ENCODE assay signal across 2 cellular contexts in genomic region chr7:26166681-26167266, GRCh38.
TF ChIP-seq lines count a peak whose summit lies in the region.

No MANE protein-coding gene starts in this region.

TF ChIP-seq in SK-N-SH treated with all-trans-retinoic acid at 6 μM for 48 hours, 23 proteins besides CTCF, POLR2A, EP300 and RAD21 (continued from another document):
- TF ChIP-seq, protein P1, sequence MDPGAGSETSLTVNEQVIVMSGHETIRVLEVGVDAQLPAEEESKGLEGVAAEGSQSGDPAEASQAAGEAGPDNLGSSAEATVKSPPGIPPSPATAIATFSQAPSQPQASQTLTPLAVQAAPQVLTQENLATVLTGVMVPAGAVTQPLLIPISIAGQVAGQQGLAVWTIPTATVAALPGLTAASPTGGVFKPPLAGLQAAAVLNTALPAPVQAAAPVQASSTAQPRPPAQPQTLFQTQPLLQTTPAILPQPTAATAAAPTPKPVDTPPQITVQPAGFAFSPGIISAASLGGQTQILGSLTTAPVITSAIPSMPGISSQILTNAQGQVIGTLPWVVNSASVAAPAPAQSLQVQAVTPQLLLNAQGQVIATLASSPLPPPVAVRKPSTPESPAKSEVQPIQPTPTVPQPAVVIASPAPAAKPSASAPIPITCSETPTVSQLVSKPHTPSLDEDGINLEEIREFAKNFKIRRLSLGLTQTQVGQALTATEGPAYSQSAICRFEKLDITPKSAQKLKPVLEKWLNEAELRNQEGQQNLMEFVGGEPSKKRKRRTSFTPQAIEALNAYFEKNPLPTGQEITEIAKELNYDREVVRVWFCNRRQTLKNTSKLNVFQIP (CRISPR knock-in tag; IDR thresholded peaks at IDR 0.05; ENCODE audit: borderline replicate concordance, low read depth) = no peak
- TF ChIP-seq ZC3H10 (CRISPR knock-in tag; IDR thresholded peaks at IDR 0.05) (no peak), ZNF70 (CRISPR knock-in tag; IDR thresholded peaks at IDR 0.05) (no peak), BACH2 (CRISPR knock-in tag; IDR thresholded peaks at IDR 0.05; ENCODE audit: borderline replicate concordance) (no peak), ESRRG (CRISPR knock-in tag; IDR thresholded peaks at IDR 0.05) (no peak), ZNF8 (CRISPR knock-in tag; IDR thresholded peaks at IDR 0.05) (no peak), PPARA (CRISPR knock-in tag; IDR thresholded peaks at IDR 0.05; ENCODE audit: borderline replicate concordance) (no peak)
- TF ChIP-seq, protein P2, sequence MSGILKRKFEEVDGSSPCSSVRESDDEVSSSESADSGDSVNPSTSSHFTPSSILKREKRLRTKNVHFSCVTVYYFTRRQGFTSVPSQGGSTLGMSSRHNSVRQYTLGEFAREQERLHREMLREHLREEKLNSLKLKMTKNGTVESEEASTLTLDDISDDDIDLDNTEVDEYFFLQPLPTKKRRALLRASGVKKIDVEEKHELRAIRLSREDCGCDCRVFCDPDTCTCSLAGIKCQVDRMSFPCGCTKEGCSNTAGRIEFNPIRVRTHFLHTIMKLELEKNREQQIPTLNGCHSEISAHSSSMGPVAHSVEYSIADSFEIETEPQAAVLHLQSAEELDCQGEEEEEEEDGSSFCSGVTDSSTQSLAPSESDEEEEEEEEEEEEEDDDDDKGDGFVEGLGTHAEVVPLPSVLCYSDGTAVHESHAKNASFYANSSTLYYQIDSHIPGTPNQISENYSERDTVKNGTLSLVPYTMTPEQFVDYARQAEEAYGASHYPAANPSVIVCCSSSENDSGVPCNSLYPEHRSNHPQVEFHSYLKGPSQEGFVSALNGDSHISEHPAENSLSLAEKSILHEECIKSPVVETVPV (CRISPR knock-in tag; IDR thresholded peaks at IDR 0.05) = no peak
- TF ChIP-seq, protein P3, sequence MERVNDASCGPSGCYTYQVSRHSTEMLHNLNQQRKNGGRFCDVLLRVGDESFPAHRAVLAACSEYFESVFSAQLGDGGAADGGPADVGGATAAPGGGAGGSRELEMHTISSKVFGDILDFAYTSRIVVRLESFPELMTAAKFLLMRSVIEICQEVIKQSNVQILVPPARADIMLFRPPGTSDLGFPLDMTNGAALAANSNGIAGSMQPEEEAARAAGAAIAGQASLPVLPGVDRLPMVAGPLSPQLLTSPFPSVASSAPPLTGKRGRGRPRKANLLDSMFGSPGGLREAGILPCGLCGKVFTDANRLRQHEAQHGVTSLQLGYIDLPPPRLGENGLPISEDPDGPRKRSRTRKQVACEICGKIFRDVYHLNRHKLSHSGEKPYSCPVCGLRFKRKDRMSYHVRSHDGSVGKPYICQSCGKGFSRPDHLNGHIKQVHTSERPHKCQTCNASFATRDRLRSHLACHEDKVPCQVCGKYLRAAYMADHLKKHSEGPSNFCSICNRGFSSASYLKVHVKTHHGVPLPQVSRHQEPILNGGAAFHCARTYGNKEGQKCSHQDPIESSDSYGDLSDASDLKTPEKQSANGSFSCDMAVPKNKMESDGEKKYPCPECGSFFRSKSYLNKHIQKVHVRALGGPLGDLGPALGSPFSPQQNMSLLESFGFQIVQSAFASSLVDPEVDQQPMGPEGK (CRISPR knock-in tag; IDR thresholded peaks at IDR 0.05; ENCODE audit: borderline replicate concordance) = no peak

TF ChIP-seq in SK-N-SH, 30 proteins besides CTCF, POLR2A, EP300 and RAD21 (continued from another document):
- TF ChIP-seq, protein P4, sequence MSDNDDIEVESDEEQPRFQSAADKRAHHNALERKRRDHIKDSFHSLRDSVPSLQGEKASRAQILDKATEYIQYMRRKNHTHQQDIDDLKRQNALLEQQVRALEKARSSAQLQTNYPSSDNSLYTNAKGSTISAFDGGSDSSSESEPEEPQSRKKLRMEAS (IDR thresholded peaks at IDR 0.05; ENCODE audit: low read depth) = no peak
- no peak for TF ChIP-seq FOXM1 (IDR thresholded peaks at IDR 0.05; ENCODE audit: low read depth)
- TF ChIP-seq NRF1 (IDR thresholded peaks at IDR 0.05; ENCODE audit: low read depth, low read length) = no peak
- TF ChIP-seq SIN3A (IDR thresholded peaks at IDR 0.05; ENCODE audit: borderline replicate concordance, low read depth, low read length) = no peak
- no peak for TF ChIP-seq MEF2A (IDR thresholded peaks at IDR 0.05; ENCODE audit: borderline replicate concordance, low read depth)
- TF ChIP-seq NFIC (IDR thresholded peaks at IDR 0.05; ENCODE audit: borderline replicate concordance) = no peak
- TF ChIP-seq FOSL2 (IDR thresholded peaks at IDR 0.05; ENCODE audit: borderline replicate concordance, low read depth) = no peak
- no peak for TF ChIP-seq RXRA (IDR thresholded peaks at IDR 0.05; ENCODE audit: borderline replicate concordance, low read depth)
- TF ChIP-seq REST (IDR thresholded peaks at IDR 0.05; ENCODE audit: low read depth, low read length) = no peak
- no peak for TF ChIP-seq FOXJ3 (CRISPR knock-in tag; IDR thresholded peaks at IDR 0.05)
- TF ChIP-seq EZH2phosphoT487 (IDR thresholded peaks at IDR 0.05; ENCODE audit: borderline replicate concordance, low read depth) = no peak
- TF ChIP-seq ZBTB33 (IDR thresholded peaks at IDR 0.05; ENCODE audit: borderline replicate concordance, low read depth) = no peak
- TF ChIP-seq TEAD4 (IDR thresholded peaks at IDR 0.05; ENCODE audit: borderline replicate concordance, insufficient read depth) = no peak
